In the genomic region with DNA sequence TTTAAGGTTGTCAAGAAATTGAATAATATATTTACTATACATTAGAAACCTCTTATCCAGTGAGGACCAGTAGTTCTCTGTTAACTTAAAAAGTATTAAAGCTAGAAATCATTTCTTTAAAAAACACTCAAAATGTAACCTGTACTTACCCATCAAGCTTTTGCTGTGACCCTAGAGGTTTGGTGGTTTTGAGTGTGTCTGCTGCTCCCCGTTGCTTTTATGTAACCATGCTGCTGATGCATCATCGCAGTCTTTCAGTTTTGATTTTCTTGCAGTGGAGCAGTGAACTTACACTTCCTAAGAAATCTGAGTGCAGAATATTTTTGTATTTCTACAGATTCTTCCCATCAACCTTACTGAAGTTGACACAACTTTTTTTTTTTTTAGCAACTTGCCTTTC, we compare ENCODE assay signal across 11 cellular contexts. TPM values are rescaled to one million over a fixed set of nuclear protein-coding genes. Genes with fewer than 3 reads are reported as not detected.
DNase-seq lines count a peak whose midpoint lies in the region; ATAC-seq lines count a peak whose summit lies in the region.
"Had no signal": no experiment of that assay in that cellular context is flagged by ENCODE, and none has a peak within 500 bp of the region (broad histone marks: within the 10 kb centered on the region; RNA-seq: fewer than 3 reads in every experiment).

No MANE protein-coding gene starts in this region.

- peak; percentile 94 for ATAC-seq in activated CD8-positive, alpha-beta memory T cell treated with anti-CD3 and anti-CD28 coated beads, Interleukin-2, amount 10 ng/mL, durations not matched to agents 7 days and 5 days
- ATAC-seq in GM21737 (IDR thresholded peaks at IDR 0.05; ENCODE audit: unreplicated experiment) (peak; percentile 88), HG03442 (IDR thresholded peaks at IDR 0.05; ENCODE audit: unreplicated experiment) (peak; percentile 97)
- ATAC-seq: left cardiac atrium had no signal

- CTCF ChIA-PET in activated CD8-positive, alpha-beta memory T cell treated with anti-CD3 and anti-CD28 coated beads, Interleukin-2, amount 10 ng/mL, durations not matched to agents 7 days and 5 days (lab: Charles Lee), result no interaction called here

- H3K4me1 Mint-ChIP-seq in activated CD8-positive, alpha-beta memory T cell treated with anti-CD3 and anti-CD28 coated beads, Interleukin-2, amount 10 ng/mL, durations not matched to agents 7 days and 5 days, result peaks cover 38% of the 10 kb centered on the region

- H3K27ac Mint-ChIP-seq in activated CD8-positive, alpha-beta memory T cell treated with anti-CD3 and anti-CD28 coated beads, Interleukin-2, amount 10 ng/mL, durations not matched to agents 7 days and 5 days, result peak overlapping the region; percentile 34

- H3K36me3 Mint-ChIP-seq in activated CD8-positive, alpha-beta memory T cell treated with anti-CD3 and anti-CD28 coated beads, Interleukin-2, amount 10 ng/mL, durations not matched to agents 7 days and 5 days, result peaks cover 11% of the 10 kb centered on the region

- no peaks in the 10 kb centered on the region for H3K27me3 Mint-ChIP-seq in activated CD8-positive, alpha-beta memory T cell treated with anti-CD3 and anti-CD28 coated beads, Interleukin-2, amount 10 ng/mL, durations not matched to agents 7 days and 5 days

- DNase-seq in activated CD8-positive, alpha-beta memory T cell treated with anti-CD3 and anti-CD28 coated beads, Interleukin-2, amount 10 ng/mL, durations not matched to agents 7 days and 5 days, result peak; percentile 78
- DNase-seq in activated CD8-positive, alpha-beta memory T cell treated with anti-CD3 and anti-CD28 coated beads for 24 hours, result no peak
- peak; percentile 31 for DNase-seq in stimulated activated CD8-positive, alpha-beta memory T cell treated with anti-CD3 and anti-CD28 coated beads, Interleukin-4, amount 100 ng/mL, for 48 hours
- DNase-seq in 8988T (no peak), H4 (ENCODE audit: low spot score) (no peak), NCI-H510A treated with DMSO at 0.1 percent for 48 hours (lab: John Stamatoyannopoulos, UW) (no peak)
- DNase-seq: adrenal gland, left cardiac atrium, NCI-H345 had no signal

- H3K4me3 Mint-ChIP-seq in activated CD8-positive, alpha-beta memory T cell treated with anti-CD3 and anti-CD28 coated beads, Interleukin-2, amount 10 ng/mL, durations not matched to agents 7 days and 5 days, result no peak overlapping the region

- no peaks in the 10 kb centered on the region for H3K9me3 Mint-ChIP-seq in activated CD8-positive, alpha-beta memory T cell treated with anti-CD3 and anti-CD28 coated beads, Interleukin-2, amount 10 ng/mL, durations not matched to agents 7 days and 5 days (ENCODE audit: low read depth)

RNA-seq across cellular contexts. Expression of a gene that starts 34.2 kb away (rescaled TPM):
- 10 to 100 TPM; 24.5 to 30.8 TPM for total RNA-seq in activated CD8-positive, alpha-beta memory T cell treated with anti-CD3 and anti-CD28 coated beads, Interleukin-2, amount 10 ng/mL, durations not matched to agents 7 days and 5 days
- 31.1 and 33.0 TPM in 2 replicates for total RNA-seq in H4 (2014; rRNA removed; shearing (Covaris generic))

Comparison
In these comparisons a context has a peak if more than half of its experiments do, and no peak if none do; other contexts are left out.
1. DNase-seq: peak in activated CD8-positive, alpha-beta memory T cell treated with anti-CD3 and anti-CD28 coated beads, Interleukin-2, amount 10 ng/mL, durations not matched to agents 7 days and 5 days (single experiment) and stimulated activated CD8-positive, alpha-beta memory T cell treated with anti-CD3 and anti-CD28 coated beads, Interleukin-4, amount 100 ng/mL, for 48 hours (single experiment); none in activated CD8-positive, alpha-beta memory T cell treated with anti-CD3 and anti-CD28 coated beads for 24 hours (single experiment), 8988T (single experiment), H4 (single experiment) and NCI-H510A treated with DMSO at 0.1 percent for 48 hours (single experiment).
2. Peak in every context shown above with its lines, with median percentiles within 50 percentile points of each other: ATAC-seq.